9 cellular contexts compared by ENCODE assay signal in the genomic region with DNA sequence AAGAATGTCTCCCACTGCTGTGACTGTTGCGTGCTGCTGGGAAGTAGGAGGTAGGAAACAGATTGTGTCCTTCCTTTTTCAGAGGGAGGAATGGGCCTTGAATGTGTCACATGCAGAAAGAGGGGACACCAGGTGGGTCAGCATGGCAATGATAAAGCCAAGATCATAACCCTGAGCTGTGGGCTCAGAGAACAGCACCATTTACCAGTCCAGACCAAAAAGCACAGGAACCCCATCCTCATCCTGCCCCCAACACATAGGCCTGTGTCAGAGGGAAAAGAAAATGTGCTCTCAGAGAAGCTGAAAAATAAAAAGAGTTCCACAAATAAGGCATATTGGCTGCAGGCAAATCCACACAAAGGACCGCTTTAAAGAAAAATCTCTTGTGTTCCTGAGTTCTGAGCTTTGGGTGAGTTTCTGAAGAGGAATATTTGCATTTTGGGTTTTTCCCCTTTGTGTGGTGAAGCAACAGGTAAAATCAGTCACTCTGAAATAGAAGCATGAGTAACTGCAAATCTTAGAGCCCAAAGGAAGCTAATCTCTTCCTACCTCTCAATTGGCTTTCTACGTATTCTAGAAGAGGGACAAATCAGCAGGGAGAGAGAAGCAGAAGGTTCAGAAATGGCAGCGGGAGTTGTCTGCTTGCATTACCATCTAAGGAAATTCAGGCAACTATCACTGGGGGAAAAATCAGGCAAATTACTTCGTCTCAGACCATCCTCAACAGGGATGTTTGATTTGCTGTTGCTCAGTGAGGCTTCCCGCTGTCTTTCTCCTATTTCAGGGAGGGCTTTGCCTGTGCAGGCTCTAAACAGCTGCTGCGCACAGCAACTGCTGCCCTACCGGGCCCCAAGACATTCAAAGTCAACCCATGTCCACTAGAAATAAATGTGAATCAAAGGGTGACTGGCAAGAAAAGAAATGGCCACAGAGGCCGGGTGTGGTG.
DNase-seq lines count a peak whose midpoint lies in the region; ATAC-seq and TF ChIP-seq lines count a peak whose summit lies in the region.
"Had no signal": no experiment of that assay in that cellular context is flagged by ENCODE, and none has a peak within 500 bp of the region (broad histone marks: within the 10 kb centered on the region; RNA-seq: fewer than 3 reads in every experiment).

No MANE protein-coding gene starts in this region.

- H3K27ac ChIP-seq in caudate nucleus (ENCODE audit: low read depth, low read length): no peak overlapping the region
- H3K27ac ChIP-seq in prostate gland: no peak overlapping the region
- H3K27ac ChIP-seq in heart left ventricle: no peak overlapping the region
- H3K27ac ChIP-seq: adrenal gland had no signal

- H3K4me1 ChIP-seq in prostate gland (replicated peaks) (no peaks in the 10 kb centered on the region), heart left ventricle (peaks cover 0 to 10% (median 0%) of the 10 kb centered on the region in 12 donors)
- H3K4me1 ChIP-seq: adrenal gland had no signal

- peak; percentile 93 for ATAC-seq in GM18511 (IDR thresholded peaks at IDR 0.05; ENCODE audit: unreplicated experiment)
- peak; percentile 80 for ATAC-seq in GM21390 (IDR thresholded peaks at IDR 0.05; ENCODE audit: unreplicated experiment)
- peak; percentile 88 for ATAC-seq in HG03159 (IDR thresholded peaks at IDR 0.05; ENCODE audit: unreplicated experiment)
- ATAC-seq in esophagus mucosa: peak; percentile 68
- ATAC-seq in heart left ventricle: no peak

- H3K4me3 ChIP-seq in prostate gland (no peak overlapping the region), heart left ventricle (no peak overlapping the region)
- H3K4me3 ChIP-seq: adrenal gland had no signal

- H3K9me3 ChIP-seq in prostate gland: no peaks in the 10 kb centered on the region
- no peaks in the 10 kb centered on the region for H3K9me3 ChIP-seq in heart left ventricle
- H3K9me3 ChIP-seq: adrenal gland had no signal

- DNase-seq in caudate nucleus (lab: John Stamatoyannopoulos, UW) (no peak), NCI-H2081 (lab: John Stamatoyannopoulos, UW) (no peak), prostate gland (ENCODE audit: low spot score) (no peak), heart left ventricle (no peak)
- DNase-seq: adrenal gland had no signal

- TF ChIP-seq CTCF in prostate gland (IDR thresholded peaks at IDR 0.05) (no peak), heart left ventricle (IDR thresholded peaks at IDR 0.05) (no peak)

- TF ChIP-seq POLR2A in prostate gland (IDR thresholded peaks at IDR 0.05) (no peak), heart left ventricle (IDR thresholded peaks at IDR 0.05) (no peak)

- H3K36me3 ChIP-seq in prostate gland: no peaks in the 10 kb centered on the region
- H3K36me3 ChIP-seq in heart left ventricle: no peaks in the 10 kb centered on the region
- H3K36me3 ChIP-seq: adrenal gland had no signal

- no peaks in the 10 kb centered on the region for H3K27me3 ChIP-seq in prostate gland (replicated peaks; ENCODE audit: insufficient read depth)
- peaks cover 0 to 2% (median 0%) of the 10 kb centered on the region in 9 donors for H3K27me3 ChIP-seq in heart left ventricle
- H3K27me3 ChIP-seq: adrenal gland had no signal

- WGBS in prostate gland: 96% methylated on average over 9 of the region's 9 CpGs
- WGBS in heart left ventricle, 4 donors: 85 to 91% (median 89%) methylated on average over 9 of the region's 9 CpGs

- intact Hi-C loops in prostate gland (cut with DNase I) (no loop called here), heart left ventricle (cut with DNase I) (loop anchor here in 1 of 10 donors (10.0 kb wide), 1 partner anchor 48 kb away; no protein-coding TSS in a partner anchor)

Comparison
In these comparisons a context has a peak if more than half of its experiments do, and no peak if none do; other contexts are left out.
1. ATAC-seq: peak in GM18511 (single experiment), GM21390 (single experiment), HG03159 (single experiment) and esophagus mucosa (single experiment); none in heart left ventricle (0 of 4).